ENCODE assay signal across 2 cellular contexts in genomic region chr10:103394180-103394579, GRCh38.
TF ChIP-seq lines count a peak whose summit lies in the region.

No MANE protein-coding gene starts in this region.

TF ChIP-seq in HepG2, 621 proteins besides CTCF, POLR2A, EP300 and RAD21:
- TF ChIP-seq ZSCAN20 (CRISPR knock-in tag; IDR thresholded peaks at IDR 0.05; ENCODE audit: borderline replicate concordance) (no peak), ZBTB38 (CRISPR knock-in tag; IDR thresholded peaks at IDR 0.05) (no peak), ZNF333 (CRISPR knock-in tag; IDR thresholded peaks at IDR 0.05; ENCODE audit: borderline replicate concordance) (no peak), ZNF562 (CRISPR knock-in tag; IDR thresholded peaks at IDR 0.05; ENCODE audit: borderline replicate concordance) (no peak), NCOA1 (CRISPR knock-in tag; IDR thresholded peaks at IDR 0.05) (no peak), STAG1 (CRISPR knock-in tag; IDR thresholded peaks at IDR 0.05) (no peak), NFIB (CRISPR knock-in tag; IDR thresholded peaks at IDR 0.05; ENCODE audit: borderline replicate concordance) (no peak), ZNF607 (CRISPR knock-in tag; IDR thresholded peaks at IDR 0.05; ENCODE audit: borderline replicate concordance) (no peak), PAWR (CRISPR knock-in tag; IDR thresholded peaks at IDR 0.05; ENCODE audit: borderline replicate concordance) (no peak), ZNF644 (CRISPR knock-in tag; IDR thresholded peaks at IDR 0.05; ENCODE audit: low read depth) (no peak), ZBTB37 (CRISPR knock-in tag; IDR thresholded peaks at IDR 0.05) (no peak), GATAD2A (CRISPR knock-in tag; IDR thresholded peaks at IDR 0.05) (no peak)

TF ChIP-seq in WTC11, 78 proteins besides CTCF, POLR2A, EP300 and RAD21:
- TF ChIP-seq NFYB (CRISPR knock-in tag; conservative IDR thresholded peaks at IDR 0.05; ENCODE audit: low read depth) (no peak), ZNF396 (CRISPR knock-in tag; IDR thresholded peaks at IDR 0.05; ENCODE audit: borderline replicate concordance) (no peak), ZNF423 (CRISPR knock-in tag; IDR thresholded peaks at IDR 0.05) (no peak), GTF2I (CRISPR knock-in tag; conservative IDR thresholded peaks at IDR 0.05) (no peak), HMGA2 (CRISPR knock-in tag; IDR thresholded peaks at IDR 0.05) (no peak), SMAD3 (CRISPR knock-in tag; IDR thresholded peaks at IDR 0.05; ENCODE audit: borderline replicate concordance) (no peak), CREM (CRISPR knock-in tag; IDR thresholded peaks at IDR 0.05) (no peak), ZNF263 (CRISPR knock-in tag; IDR thresholded peaks at IDR 0.05; ENCODE audit: low read depth) (no peak), CREB1 (CRISPR knock-in tag; IDR thresholded peaks at IDR 0.05) (no peak), ZNF425 (CRISPR knock-in tag; conservative IDR thresholded peaks at IDR 0.05) (no peak), ZNF121 (CRISPR knock-in tag; IDR thresholded peaks at IDR 0.05) (no peak), MAX (CRISPR knock-in tag; IDR thresholded peaks at IDR 0.05) (no peak)
TF ChIP-seq in WTC11: peak in this region for 0.
